Comparison of ENCODE assay signal across 33 cellular contexts in the genomic region with DNA sequence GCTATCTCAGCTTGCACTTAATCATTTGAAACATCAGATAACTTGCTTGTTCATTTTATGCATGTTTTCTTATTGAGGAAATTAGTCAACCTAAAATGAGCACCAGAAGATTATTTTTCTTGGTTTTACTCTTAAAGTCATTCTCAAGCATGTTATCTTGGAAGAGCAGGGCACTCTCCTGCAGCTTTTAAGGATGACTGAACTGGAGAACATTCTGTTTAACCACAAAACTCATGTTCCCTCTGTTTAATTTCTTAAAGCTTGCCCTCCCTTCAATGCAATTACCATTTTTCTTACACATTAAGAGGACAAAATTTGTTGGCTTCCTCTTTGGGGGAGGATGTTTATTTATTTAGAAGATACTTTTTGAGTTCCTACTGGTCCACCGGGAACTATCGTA. TPM values are rescaled to one million over a fixed set of nuclear protein-coding genes. Genes with fewer than 3 reads are reported as not detected.
"Had no signal": no experiment of that assay in that cellular context is flagged by ENCODE, and none has a peak within 500 bp of the region (broad histone marks: within the 10 kb centered on the region; RNA-seq: fewer than 3 reads in every experiment).

No MANE protein-coding gene starts in this region.

- H3K9ac ChIP-seq: KMS-11 had no signal

- H3K27me3 ChIP-seq: brain microvascular endothelial cell had no signal

- ATAC-seq: activated CD8-positive, alpha-beta memory T cell treated with anti-CD3 and anti-CD28 coated beads, Interleukin-2, amount 10 ng/mL, durations not matched to agents 7 days and 5 days; activated naive CD8-positive, alpha-beta T cell treated with anti-CD3 and anti-CD28 coated beads, Interleukin-2, amount 50 U/mL, for 24 hours had no signal

- DNase-seq: activated CD4-positive, alpha-beta memory T cell treated with anti-CD3 and anti-CD28 coated beads, Interleukin-2, amount 10 ng/mL, durations not matched to agents 7 days and 5 days; activated CD4-positive, alpha-beta T cell treated with anti-CD3 and anti-CD28 coated beads for 1 hour; activated CD4-positive, alpha-beta T cell treated with anti-CD3 and anti-CD28 coated beads for 48 hours; activated CD4-positive, CD25-positive, alpha-beta regulatory T cell; activated CD8-positive, alpha-beta memory T cell treated with anti-CD3 and anti-CD28 coated beads for 24 hours; activated CD8-positive, alpha-beta memory T cell treated with anti-CD3 and anti-CD28 coated beads, Interleukin-2, amount 10 ng/mL, durations not matched to agents 7 days and 5 days; activated CD8-positive, alpha-beta memory T cell treated with anti-CD3 and anti-CD28 coated beads, Interleukin-2, amount 50 U/mL, for 48 hours; activated effector memory CD4-positive, alpha-beta T cell treated with Interleukin-2 at 50 U/mL for 16 hours; activated naive CD4-positive, alpha-beta T cell treated with anti-CD3 and anti-CD28 coated beads, Interleukin-2, amount 10 ng/mL, durations not matched to agents 7 days and 5 days; activated naive CD8-positive, alpha-beta T cell treated with anti-CD3 and anti-CD28 coated beads, Interleukin-2, amount 50 U/mL, for 24 hours; activated T-cell treated with anti-CD3 and anti-CD28 coated beads, Interleukin-2, amount 50 U/mL, for 48 hours; anterior cingulate cortex; brain microvascular endothelial cell; central memory CD4-positive, alpha-beta T cell; MM.1S; NCI-H1092 treated with DMSO at 0.1 percent for 48 hours; NCI-H1417; NCI-H146; NCI-H187; NCI-H2029 treated with DMSO at 0.1 percent for 48 hours; NCI-H2107; NCI-H2171; NCI-H510A; NCI-H748 treated with DMSO at 0.1 percent for 48 hours; Right ventricle myocardium superior; T1000; WERI-Rb-1 had no signal

- H3K4me3 ChIP-seq: SK-N-MC had no signal

- H3K4me2 ChIP-seq: KMS-11 had no signal

- H3K36me3 ChIP-seq: brain microvascular endothelial cell, WERI-Rb-1 had no signal

- H3K27ac ChIP-seq: brain microvascular endothelial cell, KMS-11, SK-N-MC, WERI-Rb-1 had no signal

RNA-seq across cellular contexts. Expression of a gene that starts 51.9 kb away (rescaled TPM):
- total RNA-seq: activated CD4-positive, alpha-beta memory T cell treated with anti-CD3 and anti-CD28 coated beads, Interleukin-2, amount 10 ng/mL, durations not matched to agents 7 days and 5 days; activated CD8-positive, alpha-beta memory T cell treated with anti-CD3 and anti-CD28 coated beads, Interleukin-2, amount 10 ng/mL, durations not matched to agents 7 days and 5 days; LHCN-M2; OCI-LY7; T-helper 1 cell treated with Interleukin-12 subunit alpha and Interleukin-12 subunit beta and Interleukin-4 antibody, amounts not matched to agents 30 ng/mL and 1 ng/mL, for 36 hours; T-helper 2 cell treated with Interferon-gamma antibody and Interleukin-4, amounts not matched to agents 100 ng/mL and 5 ng/mL, for 36 hours had no signal
